Comparison of ENCODE assay signal across 8 cellular contexts in genomic region chr17:81683584-81684441, GRCh38. TPM values are rescaled to one million over a fixed set of nuclear protein-coding genes. Genes with fewer than 3 reads are reported as not detected.
DNase-seq lines count a peak whose midpoint lies in the region; ATAC-seq and TF ChIP-seq lines count a peak whose summit lies in the region.

TSS of gene ARL16 (minus strand) at chr17:81683797. CDS start at chr17:81683753, 44 bp downstream.
TSS of gene HGS (plus strand) at chr17:81684011. CDS start at chr17:81684067, 56 bp downstream.

- no peaks in the 10 kb centered on the region for H4K20me1 ChIP-seq in mammary epithelial cell (ENCODE audit: insufficient read depth, low read length)

- H3K9me3 ChIP-seq in WERI-Rb-1 (ENCODE audit: severe bottlenecking) (no peaks in the 10 kb centered on the region), mammary epithelial cell (replicated peaks; ENCODE audit: insufficient read depth, low read length) (no peaks in the 10 kb centered on the region), iPS-18c (ENCODE audit: control insufficient read depth, insufficient read depth, low read length) (peaks cover 2% of the 10 kb centered on the region), skeletal muscle tissue (ENCODE audit: control insufficient read depth in 3 of 3, low read length in 3 of 3) (no peaks in the 10 kb centered on the region)

- WGBS in mammary epithelial cell (ENCODE audit: low coverage, missing lambda C conversion rate) = 2% methylated on average over 35 of the region's 112 CpGs

- in situ Hi-C loops in ACHN (cut with HindIII; ENCODE audit: low pct_ligation_motif_present, low pct_unique_long_range_greater_than_20kb, low sequenced_read_pairs) (no loop called here), mammary epithelial cell (cut with MboI; ENCODE audit: low sequenced_read_pairs in 2 of 2) (no loop called here)

- no TSS peak for BruUV-seq in mammary epithelial cell (replicated peaks; lab: Mats Ljungman, UMichigan)

- H3K9ac ChIP-seq in mammary epithelial cell (ENCODE audit: insufficient read depth, low read length) (peak within 1 kb of the TSS; percentile 83), skeletal muscle tissue (ENCODE audit: low read depth in 1 of 3, low read length in 3 of 3) (peak within 1 kb of the TSS; percentile 90 to 94 (median 94))

- DNase-seq in ACHN (peak; percentile 100), NCI-H2227 (lab: John Stamatoyannopoulos, UW; ENCODE audit: unreplicated experiment) (peak; percentile 100), WERI-Rb-1 (peak; percentile 99), mammary epithelial cell (peak; percentile 99)

- peaks cover 66% of the 10 kb centered on the region for H3K36me3 ChIP-seq in WERI-Rb-1
- peaks cover 7% of the 10 kb centered on the region for H3K36me3 ChIP-seq in mammary epithelial cell (ENCODE audit: insufficient read depth, low read length)
- H3K36me3 ChIP-seq in skeletal muscle tissue (ENCODE audit: control insufficient read depth in 3 of 3, insufficient read depth in 3 of 3, low read length in 3 of 3) = peaks cover 30 to 35% (median 32%) of the 10 kb centered on the region in 3 donors

- CTCF ChIA-PET in mammary epithelial cell (lab: Charles Lee; ENCODE audit: low non-redundant PET) = no interaction called here

- H3K4me1 ChIP-seq in mammary epithelial cell (ENCODE audit: insufficient read depth, low read length) = peaks cover 19% of the 10 kb centered on the region
- H3K4me1 ChIP-seq in skeletal muscle tissue (ENCODE audit: control insufficient read depth in 3 of 3, insufficient read depth in 3 of 3, low read length in 3 of 3) = peaks cover 26 to 35% (median 29%) of the 10 kb centered on the region in 3 donors

- intact Hi-C loops in mammary epithelial cell (cut with micrococcal nuclease) = loop anchor here (2.0 to 5.0 kb wide), 2 partner anchors 19 to 178 kb away; partner anchors contain the start of genes MRPL12 and P4HB

- H3K79me2 ChIP-seq in mammary epithelial cell (ENCODE audit: insufficient read depth, low read length) = peaks cover 81% of the 10 kb centered on the region

- peak within 1 kb of the TSS; percentile 85 for H2AFZ ChIP-seq in mammary epithelial cell (ENCODE audit: low read depth, low read length)

- ATAC-seq in GM18873 (IDR thresholded peaks at IDR 0.05; ENCODE audit: low FRiP score, unreplicated experiment) (peak; percentile 94), HG03139 (IDR thresholded peaks at IDR 0.05; ENCODE audit: unreplicated experiment) (peak; percentile 89)

- H3K4me2 ChIP-seq in mammary epithelial cell (ENCODE audit: insufficient read depth, low read depth, low read length) = peak within 1 kb of the TSS; percentile 86

- dilution Hi-C loops in mammary epithelial cell (cut with HindIII; ENCODE audit: low sequenced_read_pairs) = loop anchor here (5.0 to 10.0 kb wide), 2 partner anchors 158 to 271 kb away; no protein-coding TSS in a partner anchor

- peak within 1 kb of the TSS; percentile 84 for H3K27ac ChIP-seq in WERI-Rb-1
- H3K27ac ChIP-seq in mammary epithelial cell (ENCODE audit: insufficient read depth, low read depth, low read length) = peak within 1 kb of the TSS; percentile 78
- H3K27ac ChIP-seq in skeletal muscle tissue (ENCODE audit: low read depth, low read length) = peak within 1 kb of the TSS; percentile 64

- H3K4me3 ChIP-seq in WERI-Rb-1 (ENCODE audit: low read depth, low read length) = peak within 1 kb of the TSS; percentile 97
- peak within 1 kb of the TSS; percentile 76 to 94 (median 92) for H3K4me3 ChIP-seq in mammary epithelial cell (replicated peaks in 1 of 3; ENCODE audit: insufficient read depth in 1 of 3, low read depth in 2 of 3, low read length in 3 of 3)
- peak within 1 kb of the TSS; percentile 98 for H3K4me3 ChIP-seq in iPS-18c (ENCODE audit: insufficient read depth, low read depth, low read length)
- peak within 1 kb of the TSS; percentile 89 to 92 (median 89) for H3K4me3 ChIP-seq in skeletal muscle tissue (ENCODE audit: low read length in 3 of 3)

- H3K27me3 ChIP-seq in WERI-Rb-1 (ENCODE audit: insufficient read depth, low read depth, severe bottlenecking) (no peaks in the 10 kb centered on the region), mammary epithelial cell (ENCODE audit: insufficient read depth, low read length) (no peaks in the 10 kb centered on the region), skeletal muscle tissue (ENCODE audit: control insufficient read depth in 3 of 3, insufficient read depth in 3 of 3, low read length in 3 of 3) (no peaks in the 10 kb centered on the region)

- TF ChIP-seq CTCF in WERI-Rb-1 (IDR thresholded peaks at IDR 0.05; ENCODE audit: low read depth, low read length) (no peak), mammary epithelial cell (conservative IDR thresholded peaks at IDR 0.05 in 1 of 2, IDR thresholded peaks at IDR 0.05 in 1 of 2; ENCODE audit: extremely low read depth in 1 of 2, insufficient read depth in 1 of 2, low read depth in 1 of 2, low read length in 2 of 2) (no peak)

RNA-seq across cellular contexts. Expression of gene ARL16, which starts in this region (rescaled TPM):
- total RNA-seq in mammary epithelial cell (10 to 100 TPM; 19.5 to 27.7 TPM), skeletal muscle tissue (25.1 TPM)
- 38.1 TPM for polyA plus RNA-seq in mammary epithelial cell
- 46.6 TPM for polyA minus RNA-seq in mammary epithelial cell

RNA-seq across cellular contexts. Expression of gene HGS, which starts in this region (rescaled TPM):
- total RNA-seq in mammary epithelial cell (100 to 1,000 TPM in 1 of 2 donors, 10 to 100 TPM in 1; 88.0 to 140 TPM), skeletal muscle tissue (27.7 TPM)
- 72.7 TPM for polyA plus RNA-seq in mammary epithelial cell
- polyA minus RNA-seq in mammary epithelial cell = 137 TPM

Comparison
In these comparisons a context has a peak if more than half of its experiments do, and no peak if none do; other contexts are left out.
1. Peak in every context shown above with its lines: DNase-seq, ATAC-seq, H3K4me3 ChIP-seq and H3K27ac ChIP-seq.